1 cellular context compared by ENCODE assay signal in the genomic region with DNA sequence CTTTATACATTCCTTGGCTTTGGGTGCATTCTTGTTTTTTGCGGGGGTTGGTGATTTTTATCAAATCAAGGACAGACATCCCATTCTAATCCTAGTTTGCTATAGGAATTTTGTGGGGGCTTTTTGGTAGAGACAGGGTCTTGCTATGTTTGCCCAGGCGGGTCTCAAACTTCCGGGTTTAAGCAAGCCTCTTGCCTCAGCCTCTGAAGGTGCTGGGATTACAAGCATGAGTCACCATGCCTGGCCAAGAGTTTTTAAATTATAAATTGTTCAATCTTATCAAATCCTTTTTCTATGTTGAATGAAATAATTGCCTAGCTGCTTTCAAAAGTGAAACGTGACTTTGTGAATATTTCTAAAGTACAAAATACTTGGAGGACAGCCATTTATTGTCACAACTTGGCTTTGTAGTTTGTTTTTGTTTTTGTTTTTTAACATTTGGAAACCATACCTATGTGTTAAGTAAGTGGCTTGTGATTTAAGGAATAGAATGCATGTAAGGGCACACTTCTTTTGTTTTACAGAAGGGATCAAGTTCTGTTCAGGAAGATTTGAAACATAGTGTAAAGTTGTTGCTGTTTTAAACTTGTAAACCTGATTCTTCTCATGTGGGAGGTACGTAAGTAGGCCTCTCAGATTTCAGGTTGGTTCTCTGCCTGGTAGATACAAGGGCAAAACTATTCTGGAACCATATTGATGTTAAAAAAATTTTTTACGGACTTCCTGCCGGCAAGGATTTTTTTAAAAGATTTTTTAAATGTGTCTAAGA.
TF ChIP-seq lines count a peak whose summit lies in the region.

No MANE protein-coding gene starts in this region.

TF ChIP-seq in IMR-90, 13 proteins besides CTCF, POLR2A, EP300 and RAD21 (continued from another document):
- TF ChIP-seq RCOR1 (IDR thresholded peaks at IDR 0.05; ENCODE audit: insufficient replicate concordance, low read length) (no peak), ELK1 (IDR thresholded peaks at IDR 0.05; ENCODE audit: borderline replicate concordance, low read depth, low read length) (no peak), FOS (IDR thresholded peaks at IDR 0.05; ENCODE audit: low read depth, low read length) (peak; percentile 62; the same call in 1 of the 2 replicates), MAFK (IDR thresholded peaks at IDR 0.05; ENCODE audit: low read depth, low read length) (no peak), MXI1 (IDR thresholded peaks at IDR 0.05; ENCODE audit: borderline replicate concordance, low read depth, low read length) (no peak)
